ENCODE assay signal across 1 cellular context in genomic region chr4:124429746-124430250, GRCh38.
TF ChIP-seq lines count a peak whose summit lies in the region.

No MANE protein-coding gene starts in this region.

TF ChIP-seq in GM23338, 12 proteins besides CTCF, POLR2A, EP300 and RAD21 (continued from another document):
- TF ChIP-seq CREB1 (CRISPR knock-in tag; IDR thresholded peaks at IDR 0.05; ENCODE audit: low read depth): no peak
